ENCODE assay signal across 2 cellular contexts in genomic region chrX:123884809-123885408, GRCh38.
A peak's percentile ranks its signal among the peaks of the same experiment; 100 is the strongest.
TF ChIP-seq lines count a peak whose summit lies in the region.

No MANE protein-coding gene starts in this region.

TF ChIP-seq in K562, 482 proteins besides CTCF, POLR2A, EP300 and RAD21:
- no peak for TF ChIP-seq CEBPB (tag; IDR thresholded peaks at IDR 0.05)
- TF ChIP-seq ZNF384 (IDR thresholded peaks at IDR 0.05; ENCODE audit: low read depth, low read length) = peak; percentile 87
- TF ChIP-seq, protein P1, sequence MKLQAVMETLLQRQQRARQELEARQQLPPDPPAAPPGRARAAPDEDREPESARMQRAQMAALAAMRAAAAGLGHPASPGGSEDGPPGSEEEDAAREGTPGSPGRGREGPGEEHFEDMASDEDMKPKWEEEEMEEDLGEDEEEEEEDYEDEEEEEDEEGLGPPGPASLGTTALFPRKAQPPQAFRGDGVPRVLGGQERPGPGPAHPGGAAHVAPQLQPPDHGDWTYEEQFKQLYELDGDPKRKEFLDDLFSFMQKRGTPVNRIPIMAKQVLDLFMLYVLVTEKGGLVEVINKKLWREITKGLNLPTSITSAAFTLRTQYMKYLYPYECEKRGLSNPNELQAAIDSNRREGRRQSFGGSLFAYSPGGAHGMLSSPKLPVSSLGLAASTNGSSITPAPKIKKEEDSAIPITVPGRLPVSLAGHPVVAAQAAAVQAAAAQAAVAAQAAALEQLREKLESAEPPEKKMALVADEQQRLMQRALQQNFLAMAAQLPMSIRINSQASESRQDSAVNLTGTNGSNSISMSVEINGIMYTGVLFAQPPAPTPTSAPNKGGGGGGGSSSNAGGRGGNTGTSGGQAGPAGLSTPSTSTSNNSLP (IDR thresholded peaks at IDR 0.05; ENCODE audit: borderline replicate concordance, low read depth, low read length) = peak; percentile 57; the same call in 1 of the 2 replicates
- peak; percentile 88; the same call in 1 of the 2 replicates for TF ChIP-seq BRCA1 (IDR thresholded peaks at IDR 0.05)
- no peak for TF ChIP-seq BRCA1 (CRISPR knock-in tag; IDR thresholded peaks at IDR 0.05)
- TF ChIP-seq TFAM (CRISPR knock-in tag; conservative IDR thresholded peaks at IDR 0.05) = no peak
- TF ChIP-seq YY1 (IDR thresholded peaks at IDR 0.05; ENCODE audit: borderline replicate concordance in 1 of 3, control insufficient read depth in 1 of 3, extremely low read depth in 1 of 3, insufficient read depth in 3 of 3, insufficient read length in 1 of 3, insufficient replicate concordance in 2 of 3, low read depth in 1 of 3, low read length in 2 of 3) = no peak

TF ChIP-seq in HepG2, 621 proteins besides CTCF, POLR2A, EP300 and RAD21:
- TF ChIP-seq, protein P1 (IDR thresholded peaks at IDR 0.05; ENCODE audit: low read depth, low read length) = 0 out of 2 replicates have a peak, but pooled peaks have one; percentile 39
- peak; percentile 34; the same call in 1 of the 2 replicates for TF ChIP-seq SMC3 (IDR thresholded peaks at IDR 0.05; ENCODE audit: low read length)
- no peak for TF ChIP-seq ISL2 (CRISPR knock-in tag; IDR thresholded peaks at IDR 0.05)
- peak; percentile 25; the same call in 1 of the 2 replicates for TF ChIP-seq STAG1 (CRISPR knock-in tag; IDR thresholded peaks at IDR 0.05)
- TF ChIP-seq, protein P2, sequence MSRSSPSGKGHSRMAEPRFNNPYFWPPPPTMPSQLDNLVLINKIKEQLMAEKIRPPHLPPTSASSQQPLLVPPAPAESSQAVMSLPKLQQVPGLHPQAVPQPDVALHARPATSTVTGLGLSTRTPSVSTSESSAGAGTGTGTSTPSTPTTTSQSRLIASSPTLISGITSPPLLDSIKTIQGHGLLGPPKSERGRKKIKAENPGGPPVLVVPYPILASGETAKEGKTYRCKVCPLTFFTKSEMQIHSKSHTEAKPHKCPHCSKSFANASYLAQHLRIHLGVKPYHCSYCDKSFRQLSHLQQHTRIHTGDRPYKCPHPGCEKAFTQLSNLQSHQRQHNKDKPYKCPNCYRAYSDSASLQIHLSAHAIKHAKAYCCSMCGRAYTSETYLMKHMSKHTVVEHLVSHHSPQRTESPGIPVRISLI (CRISPR knock-in tag; IDR thresholded peaks at IDR 0.05; ENCODE audit: borderline replicate concordance) = 0 out of 2 replicates have a peak, but pooled peaks have one; percentile 40
- TF ChIP-seq KLF16 (CRISPR knock-in tag; IDR thresholded peaks at IDR 0.05) = no peak
